17 cellular contexts compared by ENCODE assay signal in the genomic region with DNA sequence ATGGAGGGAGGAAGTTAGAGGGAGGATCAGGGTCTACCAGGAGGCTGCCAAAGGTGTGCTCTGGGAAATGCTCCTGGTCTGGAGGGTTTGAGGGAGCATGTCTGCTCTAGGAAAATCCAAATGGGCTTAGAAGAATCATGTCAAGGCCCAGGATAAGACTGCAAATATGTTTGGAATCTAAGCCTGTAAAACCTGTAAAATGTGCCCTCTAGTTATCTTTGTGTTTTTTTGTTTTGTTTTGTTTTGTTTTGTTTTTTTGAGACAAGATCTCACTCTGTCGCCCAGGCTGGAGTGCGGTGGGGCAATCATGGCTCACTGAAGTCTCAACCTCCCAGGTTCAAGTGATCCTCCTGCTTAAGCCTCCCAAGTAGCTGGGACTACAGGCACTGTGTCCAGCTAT.
"Had no signal": no experiment of that assay in that cellular context is flagged by ENCODE, and none has a peak within 500 bp of the region (broad histone marks: within the 10 kb centered on the region; RNA-seq: fewer than 3 reads in every experiment).

No MANE protein-coding gene starts in this region.

- H3K36me3 Mint-ChIP-seq: mesothelial cell of epicardium, natural killer cell had no signal

- DNase-seq: effector memory CD4-positive, alpha-beta T cell; heart left ventricle; kidney glomerular epithelial cell; natural killer cell; ovary; sigmoid colon; stimulated activated CD4-positive, alpha-beta T cell treated with anti-CD3 and anti-CD28 coated beads, Interleukin-12 subunit alpha, Interleukin-12 subunit beta, amount 100 ng/mL, for 4 hours; stimulated activated naive CD4-positive, alpha-beta T cell; stomach; transverse colon had no signal

- H3K27ac Mint-ChIP-seq: mesothelial cell of epicardium, natural killer cell had no signal

- H3K9me3 ChIP-seq: heart left ventricle, ovary, right atrium auricular region, sigmoid colon, stomach, thoracic aorta, transverse colon had no signal

- H3K27ac ChIP-seq: ovary, right atrium auricular region, thoracic aorta, transverse colon had no signal

- H3K27me3 ChIP-seq: ovary, right atrium auricular region had no signal

- H3K9me3 Mint-ChIP-seq: mesothelial cell of epicardium, natural killer cell, neural crest cell had no signal

- H3K4me3 ChIP-seq: ovary, right atrium auricular region, sigmoid colon, stomach, thoracic aorta, transverse colon had no signal

- H3K4me3 Mint-ChIP-seq: natural killer cell had no signal

- H3K36me3 ChIP-seq: heart left ventricle, ovary, right atrium auricular region, sigmoid colon, stomach, thoracic aorta, transverse colon had no signal

- FAIRE-seq: endometrium, frontal cortex, islet of Langerhans had no signal
